18 cellular contexts compared by ENCODE assay signal in genomic region chr12:9123741-9124140, GRCh38. TPM values are rescaled to one million over a fixed set of nuclear protein-coding genes. Genes with fewer than 3 reads are reported as not detected.
DNase-seq lines count a peak whose midpoint lies in the region; ATAC-seq and TF ChIP-seq lines count a peak whose summit lies in the region.
"Had no signal": no experiment of that assay in that cellular context is flagged by ENCODE, and none has a peak within 500 bp of the region (broad histone marks: within the 10 kb centered on the region; RNA-seq: fewer than 3 reads in every experiment).

No MANE protein-coding gene starts in this region.

- intact Hi-C loops in heart left ventricle (cut with DNase I) (loop anchor here in 1 of 10 donors (5.0 kb wide), 1 partner anchor 44 kb away; no protein-coding TSS in a partner anchor), cardiac septum (cut with DNase I) (no loop called here), left lung (cut with DNase I) (no loop called here), sciatic nerve (cut with DNase I) (no loop called here), uterus (cut with DNase I; ENCODE audit: low total_unique reads) (no loop called here)

- TF ChIP-seq CTCF in heart left ventricle (IDR thresholded peaks at IDR 0.05) (no peak), left lung (IDR thresholded peaks at IDR 0.05) (no peak), uterus (IDR thresholded peaks at IDR 0.05) (no peak)

- H3K4me3 ChIP-seq in heart left ventricle (peak overlapping the region in 11 of 12 donors; percentile 2 to 55 (median 35)), left lung (no peak overlapping the region), uterus (peak overlapping the region; percentile 15 to 33)
- H3K4me3 ChIP-seq: A549, mucosa of descending colon had no signal

- DNase-seq in heart left ventricle (no peak), cardiac septum (ENCODE audit: low spot score) (no peak), left lung (no peak), sciatic nerve (ENCODE audit: low spot score) (no peak), uterus (no peak), NOMO-1 (lab: John Stamatoyannopoulos, UW; ENCODE audit: unreplicated experiment in 2 of 2) (no peak), epidermal melanocyte (ENCODE audit: insufficient read length, low spot score) (no peak)
- DNase-seq: activated effector memory CD4-positive, alpha-beta T cell treated with Interleukin-2 at 50 U/mL for 16 hours; C1 segment of cervical spinal cord; effector CD8-positive, alpha-beta T cell; NCI-H1436 treated with DMSO at 0.1 percent for 48 hours; stimulated activated CD4-positive, alpha-beta T cell treated with anti-CD3 and anti-CD28 coated beads, Interleukin-2, amount 100 ng/mL, for 48 hours had no signal

- WGBS in heart left ventricle, 4 donors = 37 to 53% (median 45%) methylated on average over 4 of the region's 4 CpGs

- H3K27me3 ChIP-seq in heart left ventricle (no peaks in the 10 kb centered on the region), left lung (no peaks in the 10 kb centered on the region), uterus (no peaks in the 10 kb centered on the region)

- no peaks in the 10 kb centered on the region for H3K9me3 ChIP-seq in heart left ventricle
- no peaks in the 10 kb centered on the region for H3K9me3 ChIP-seq in left lung
- H3K9me3 ChIP-seq in uterus = no peaks in the 10 kb centered on the region
- H3K9me3 ChIP-seq: A549, mucosa of descending colon had no signal

- H3K4me1 ChIP-seq in heart left ventricle (peaks cover 0 to 40% (median 24%) of the 10 kb centered on the region in 12 donors), left lung (peaks cover 4 to 20% of the 10 kb centered on the region in 2 donors), uterus (no peaks in the 10 kb centered on the region)
- H3K4me1 ChIP-seq: A549 had no signal

- TF ChIP-seq POLR2A in heart left ventricle (IDR thresholded peaks at IDR 0.05) = no peak
- TF ChIP-seq POLR2A in uterus (IDR thresholded peaks at IDR 0.05) = no peak

- peak in 2 of 4 donors; percentile 38 to 59 for ATAC-seq in heart left ventricle
- peak; percentile 38 for ATAC-seq in left lung
- peak; percentile 67 for ATAC-seq in sciatic nerve
- no peak for ATAC-seq in HG03196 (IDR thresholded peaks at IDR 0.05; ENCODE audit: unreplicated experiment)
- ATAC-seq: activated CD4-positive, CD25-positive, alpha-beta regulatory T cell treated with anti-CD3 and anti-CD28 coated beads, Interleukin-2, amount 50 U/mL, for 24 hours; mucosa of descending colon had no signal

- H3K27ac ChIP-seq in heart left ventricle (peak overlapping the region; percentile 21 to 68 (median 59)), left lung (peak overlapping the region; percentile 65 to 71), uterus (peak overlapping the region; percentile 71 to 82)
- H3K27ac ChIP-seq: A549 had no signal

- no peaks in the 10 kb centered on the region for H3K36me3 ChIP-seq in heart left ventricle
- no peaks in the 10 kb centered on the region for H3K36me3 ChIP-seq in left lung
- no peaks in the 10 kb centered on the region for H3K36me3 ChIP-seq in uterus

RNA-seq across cellular contexts. Expression of gene A2M, which starts 8.0 kb away (rescaled TPM):
- total RNA-seq in heart left ventricle (1,000 to 10,000 TPM in 1 of 9 donors, 100 to 1,000 TPM in 8; 292 to 1,706 (median 520) TPM), cardiac septum (588 TPM), left lung (1,000 to 10,000 TPM; 2,565 to 2,660 TPM), sciatic nerve (942 TPM), uterus (1,000 to 10,000 TPM in 1 of 4 donors, 100 to 1,000 TPM in 3; 305 to 1,063 (median 353) TPM)
- 100 to 1,000 TPM; 133 to 183 TPM for polyA plus RNA-seq in heart left ventricle
- total RNA-seq: HT-29; T-helper 2 cell treated with Interferon-gamma antibody and Interleukin-4, amounts not matched to agents 100 ng/mL and 5 ng/mL, for 36 hours had no signal
- polyA plus RNA-seq: A549 had no signal

Comparison
In these comparisons a context has a peak if more than half of its experiments do, and no peak if none do; other contexts are left out.
1. H3K4me3 ChIP-seq: peak in heart left ventricle (11 of 12) and uterus (2 of 2); none in left lung (0 of 2).
2. Peak in every context shown above with its lines, with median percentiles within 50 percentile points of each other: H3K27ac ChIP-seq.